Comparison of ENCODE assay signal across 23 cellular contexts in genomic region chr3:113091417-113091816, GRCh38.
"Had no signal": no experiment of that assay in that cellular context is flagged by ENCODE, and none has a peak within 500 bp of the region (broad histone marks: within the 10 kb centered on the region; RNA-seq: fewer than 3 reads in every experiment).

No MANE protein-coding gene starts in this region.

- H3K9me3 ChIP-seq: Peyer's patch, SJCRH30 had no signal

- ATAC-seq: PC-3, Right ventricle myocardium inferior, SK-N-SH treated with all-trans-retinoic acid at 6 μM for 48 hours had no signal

- H3K36me3 ChIP-seq: Peyer's patch, SJCRH30 had no signal

- H3K27me3 ChIP-seq: Peyer's patch, SJCRH30 had no signal

- H3K27ac ChIP-seq: KMS-11, Peyer's patch, SJCRH30 had no signal

- H3K4me3 ChIP-seq: Peyer's patch, SJCRH30 had no signal

- DNase-seq: IMR-90, Kasumi-1, MM.1S, NCI-H1092 treated with DMSO at 0.1 percent for 48 hours, NCI-H1436, NCI-H187, NCI-H2029, NCI-H2081 treated with DMSO at 0.1 percent for 48 hours, NCI-H2171, NCI-H226, NCI-H446, NCI-H510A, NCI-H524 treated with DMSO at 0.1 percent for 48 hours, NCI-H69, NCI-H774, PC-3, Peyer's patch, SHP77 treated with DMSO at 0.1 percent for 48 hours, SJCRH30, T-helper 1 cell had no signal

- H3K4me1 ChIP-seq: Peyer's patch had no signal

- H3K9ac ChIP-seq: KMS-11 had no signal

- H3K4me2 ChIP-seq: KMS-11 had no signal
